24 cellular contexts compared by ENCODE assay signal in genomic region chr3:59970384-59970783, GRCh38.
"Had no signal": no experiment of that assay in that cellular context is flagged by ENCODE, and none has a peak within 500 bp of the region (broad histone marks: within the 10 kb centered on the region; RNA-seq: fewer than 3 reads in every experiment).

No MANE protein-coding gene starts in this region.

- H3K4me3 Mint-ChIP-seq: activated CD4-positive, alpha-beta memory T cell treated with anti-CD3 and anti-CD28 coated beads, Interleukin-2, amount 10 ng/mL, durations not matched to agents 7 days and 5 days; activated CD4-positive, alpha-beta T cell treated with anti-CD3 and anti-CD28 coated beads, Interleukin-2, amount 10 ng/mL, durations not matched to agents 7 days and 5 days; activated naive CD8-positive, alpha-beta T cell treated with anti-CD3 and anti-CD28 coated beads, Interleukin-2, amount 10 ng/mL, durations not matched to agents 7 days and 5 days; activated T-cell treated with anti-CD3 and anti-CD28 coated beads, Interleukin-2, amount 50 U/mL, for 72 hours had no signal

- H3K27me3 Mint-ChIP-seq: activated CD4-positive, alpha-beta memory T cell treated with anti-CD3 and anti-CD28 coated beads, Interleukin-2, amount 10 ng/mL, durations not matched to agents 7 days and 5 days; activated CD4-positive, alpha-beta T cell treated with anti-CD3 and anti-CD28 coated beads, Interleukin-2, amount 10 ng/mL, durations not matched to agents 7 days and 5 days; activated naive CD8-positive, alpha-beta T cell treated with anti-CD3 and anti-CD28 coated beads, Interleukin-2, amount 10 ng/mL, durations not matched to agents 7 days and 5 days had no signal

- H3K27ac Mint-ChIP-seq: activated CD4-positive, alpha-beta memory T cell treated with anti-CD3 and anti-CD28 coated beads, Interleukin-2, amount 10 ng/mL, durations not matched to agents 7 days and 5 days; activated CD4-positive, alpha-beta T cell treated with anti-CD3 and anti-CD28 coated beads, Interleukin-2, amount 10 ng/mL, durations not matched to agents 7 days and 5 days; activated naive CD8-positive, alpha-beta T cell treated with anti-CD3 and anti-CD28 coated beads, Interleukin-2, amount 10 ng/mL, durations not matched to agents 7 days and 5 days; activated T-cell treated with anti-CD3 and anti-CD28 coated beads, Interleukin-2, amount 50 U/mL, for 72 hours; activated T-helper 2 cell treated with anti-CD3 and anti-CD28 coated beads, Interferon-gamma antibody, Interleukin-2, Interleukin-4, amounts not matched to agents 10 μg/mL and 5 μg/mL and 100 μg/mL, durations not matched to agents 14 hours and 24 hours and 36 hours had no signal

- H3K4me1 Mint-ChIP-seq: activated CD4-positive, alpha-beta memory T cell treated with anti-CD3 and anti-CD28 coated beads, Interleukin-2, amount 10 ng/mL, durations not matched to agents 7 days and 5 days; activated naive CD8-positive, alpha-beta T cell treated with anti-CD3 and anti-CD28 coated beads, Interleukin-2, amount 10 ng/mL, durations not matched to agents 7 days and 5 days had no signal

- DNase-seq: activated CD4-positive, alpha-beta memory T cell treated with anti-CD3 and anti-CD28 coated beads, Interleukin-2, amount 10 ng/mL, durations not matched to agents 7 days and 5 days; activated CD4-positive, alpha-beta T cell treated with anti-CD3 and anti-CD28 coated beads, Interleukin-2, amount 10 ng/mL, durations not matched to agents 7 days and 5 days; activated CD4-positive, CD25-positive, alpha-beta regulatory T cell; activated naive CD4-positive, alpha-beta T cell treated with anti-CD3 and anti-CD28 coated beads, Interleukin-2, amount 50 U/mL, for 16 hours; activated naive CD8-positive, alpha-beta T cell treated with anti-CD3 and anti-CD28 coated beads, Interleukin-2, amount 10 ng/mL, durations not matched to agents 7 days and 5 days; activated T-cell treated with anti-CD3 and anti-CD28 coated beads for 4 hours; activated T-cell treated with anti-CD3 and anti-CD28 coated beads, Interleukin-2, amount 50 U/mL, for 72 hours; adrenal gland; anterior cingulate cortex; caudate nucleus; Karpas-422; MM.1S; NCI-H1105; NCI-H1436; NCI-H187 treated with DMSO at 0.1 percent for 48 hours; NCI-H2081 treated with DMSO at 0.1 percent for 48 hours; NCI-H226; NCI-H524 treated with DMSO at 0.1 percent for 48 hours; NCI-H748 treated with DMSO at 0.1 percent for 48 hours; SJCRH30; SK-N-SH; T-helper 1 cell had no signal

- ATAC-seq: activated T-cell treated with anti-CD3 and anti-CD28 coated beads, Interleukin-2, amount 50 U/mL, for 72 hours; K562 had no signal
